In genomic region chr6:105459049-105459448, GRCh38 we compare ENCODE assay signal across 8 cellular contexts. TPM values are rescaled to one million over a fixed set of nuclear protein-coding genes. Genes with fewer than 3 reads are reported as not detected.
DNase-seq lines count a peak whose midpoint lies in the region; ATAC-seq, FAIRE-seq and TF ChIP-seq lines count a peak whose summit lies in the region.

No MANE protein-coding gene starts in this region.

- FAIRE-seq in bronchial epithelial cell (lab: Jason Lieb, UNC), result no peak

- H3K27ac ChIP-seq in substantia nigra (ENCODE audit: low read depth, low read length, poor library complexity, severe bottlenecking), result no peak overlapping the region

- peak; percentile 48 for DNase-seq in GM10266 (ENCODE audit: extremely low spot score)
- peak; percentile 85 for DNase-seq in bronchial epithelial cell (ENCODE audit: low read depth)
- DNase-seq in NCI-H1417 (lab: John Stamatoyannopoulos, UW), result no peak
- no peak for DNase-seq in substantia nigra (lab: John Stamatoyannopoulos, UW)
- DNase-seq in H7, result no peak
- no peak for DNase-seq in amniotic stem cell (lab: John Stamatoyannopoulos, UW)

- no peaks in the 10 kb centered on the region for H3K27me3 ChIP-seq in bronchial epithelial cell (ENCODE audit: control insufficient read depth, insufficient read depth, low read length)
- H3K27me3 ChIP-seq in H7 (ENCODE audit: control insufficient read depth, insufficient read depth, low read length), result no peaks in the 10 kb centered on the region

- no peak for TF ChIP-seq CTCF in GM10266 (IDR thresholded peaks at IDR 0.05; ENCODE audit: control insufficient read depth, insufficient read depth, low read depth, missing control alignments)
- no peak for TF ChIP-seq CTCF in bronchial epithelial cell (IDR thresholded peaks at IDR 0.05; ENCODE audit: insufficient read depth, low read length, severe bottlenecking)

- no peak overlapping the region for H3K4me3 ChIP-seq in bronchial epithelial cell (ENCODE audit: low read depth, low read length)
- H3K4me3 ChIP-seq in H7 (ENCODE audit: insufficient read depth, low read depth, low read length), result no peak overlapping the region

- peak; percentile 89 for ATAC-seq in GM19397 (IDR thresholded peaks at IDR 0.05; ENCODE audit: unreplicated experiment)
- ATAC-seq in HG03196 (IDR thresholded peaks at IDR 0.05; ENCODE audit: unreplicated experiment), result peak; percentile 94

- H3K36me3 ChIP-seq in bronchial epithelial cell (ENCODE audit: control insufficient read depth, insufficient read depth, low read length), result no peaks in the 10 kb centered on the region
- no peaks in the 10 kb centered on the region for H3K36me3 ChIP-seq in H7 (replicated peaks; ENCODE audit: control insufficient read depth, insufficient read depth, low read length)

RNA-seq across cellular contexts. Expression of gene PREP, which starts 56.2 kb away (rescaled TPM):
- total RNA-seq in bronchial epithelial cell, result 30.5 and 32.1 TPM in 2 replicates
- total RNA-seq in H7 (2014; rRNA removed; shearing (Covaris generic)), result 19.5 and 24.4 TPM in 2 replicates

Comparison
In these comparisons a context has a peak if more than half of its experiments do, and no peak if none do; other contexts are left out.
1. DNase-seq: peak in GM10266 (single experiment) and bronchial epithelial cell (single experiment); none in NCI-H1417 (0 of 3), substantia nigra (0 of 49), H7 (single experiment) and amniotic stem cell (single experiment).